ENCODE assay signal across 30 cellular contexts in genomic region chr1:114177282-114177681, GRCh38. TPM values are rescaled to one million over a fixed set of nuclear protein-coding genes. Genes with fewer than 3 reads are reported as not detected.
"Had no signal": no experiment of that assay in that cellular context is flagged by ENCODE, and none has a peak within 500 bp of the region (broad histone marks: within the 10 kb centered on the region; RNA-seq: fewer than 3 reads in every experiment).

No MANE protein-coding gene starts in this region.

- H3K36me3 Mint-ChIP-seq: natural killer cell; neural progenitor cell; stimulated activated effector memory CD8-positive, alpha-beta T cell treated with anti-CD3 and anti-CD28 coated beads, Interleukin-12 subunit alpha, Interleukin-12 subunit beta, amount 100 ng/mL, for 72 hours; stimulated activated naive B cell treated with anti-CD40 and anti-IgM and Interleukin-4, amounts not matched to agents 10 μg/mL and 1 μg/mL and 100 μg/mL, for 72 hours had no signal

- H3K27me3 Mint-ChIP-seq: progenitor cell of endocrine pancreas; stimulated activated naive B cell treated with anti-CD40 and anti-IgM and Interleukin-4, amounts not matched to agents 10 μg/mL and 1 μg/mL and 100 μg/mL, for 72 hours; stimulated activated naive CD8-positive, alpha-beta T cell treated with anti-CD3 and anti-CD28 coated beads, Interleukin-15, Interleukin-2, amounts not matched to agents 100 ng/mL and 50 ng/mL, for 24 hours had no signal

- H3K4me3 Mint-ChIP-seq: natural killer cell; nephron; neural progenitor cell; stimulated activated effector memory CD8-positive, alpha-beta T cell treated with anti-CD3 and anti-CD28 coated beads, Interleukin-12 subunit alpha, Interleukin-12 subunit beta, amount 100 ng/mL, for 72 hours; stimulated activated naive B cell treated with anti-CD40 and anti-IgM and Interleukin-4, amounts not matched to agents 10 μg/mL and 1 μg/mL and 100 μg/mL, for 72 hours; stimulated activated naive CD8-positive, alpha-beta T cell treated with anti-CD3 and anti-CD28 coated beads, Interleukin-15, Interleukin-2, amounts not matched to agents 100 ng/mL and 50 ng/mL, for 24 hours had no signal

- H3K4me3 ChIP-seq: neural progenitor cell, ovary, psoas muscle, right lobe of liver, skin epidermis, smooth muscle cell, spleen, stomach, thoracic aorta, thyroid gland, tibial nerve, upper lobe of left lung, vagina had no signal

- H3K4me1 ChIP-seq: parathyroid adenoma, psoas muscle, right lobe of liver, spleen, thyroid gland, upper lobe of left lung, vagina had no signal

- DNase-seq: natural killer cell; occipital lobe; posterior cingulate gyrus; psoas muscle; right cardiac atrium; right lobe of liver; spleen; stimulated activated CD4-positive, alpha-beta T cell treated with anti-CD3 and anti-CD28 coated beads, Interleukin-12 subunit alpha, Interleukin-12 subunit beta, amount 100 ng/mL, for 4 hours; stimulated activated CD4-positive, alpha-beta T cell treated with anti-CD3 and anti-CD28 coated beads, Interleukin-2, amount 100 ng/mL, for 24 hours; stimulated activated CD4-positive, alpha-beta T cell treated with anti-CD3 and anti-CD28 coated beads, Interleukin-2, amount 100 ng/mL, for 48 hours; stimulated activated CD4-positive, alpha-beta T cell treated with anti-CD3 and anti-CD28 coated beads, Interleukin-4, amount 100 ng/mL, for 24 hours; stimulated activated naive B cell treated with anti-CD40 and anti-IgM and Interleukin-4, amounts not matched to agents 10 μg/mL and 1 μg/mL and 100 μg/mL, for 72 hours; stimulated activated naive CD4-positive, alpha-beta T cell treated with Interleukin-2 at 50 U/mL for 16 hours; stomach; thyroid gland; trophoblast cell; upper lobe of left lung had no signal

- H3K27ac Mint-ChIP-seq: natural killer cell; nephron; neural progenitor cell; progenitor cell of endocrine pancreas; stimulated activated effector memory CD8-positive, alpha-beta T cell treated with anti-CD3 and anti-CD28 coated beads, Interleukin-12 subunit alpha, Interleukin-12 subunit beta, amount 100 ng/mL, for 72 hours; stimulated activated naive B cell treated with anti-CD40 and anti-IgM and Interleukin-4, amounts not matched to agents 10 μg/mL and 1 μg/mL and 100 μg/mL, for 72 hours; stimulated activated naive CD8-positive, alpha-beta T cell treated with anti-CD3 and anti-CD28 coated beads, Interleukin-15, Interleukin-2, amounts not matched to agents 100 ng/mL and 50 ng/mL, for 24 hours had no signal

- H3K27me3 ChIP-seq: neural progenitor cell, ovary, right lobe of liver, stomach, thyroid gland, tibial nerve, upper lobe of left lung, vagina had no signal

- H3K36me3 ChIP-seq: neural progenitor cell, ovary, right lobe of liver, spleen, stomach, thoracic aorta, thyroid gland, tibial nerve, upper lobe of left lung, vagina had no signal

- H3K9me3 Mint-ChIP-seq: natural killer cell; nephron; neural progenitor cell; stimulated activated effector memory CD8-positive, alpha-beta T cell treated with anti-CD3 and anti-CD28 coated beads, Interleukin-12 subunit alpha, Interleukin-12 subunit beta, amount 100 ng/mL, for 72 hours; stimulated activated naive B cell treated with anti-CD40 and anti-IgM and Interleukin-4, amounts not matched to agents 10 μg/mL and 1 μg/mL and 100 μg/mL, for 72 hours; stimulated activated naive CD8-positive, alpha-beta T cell treated with anti-CD3 and anti-CD28 coated beads, Interleukin-15, Interleukin-2, amounts not matched to agents 100 ng/mL and 50 ng/mL, for 24 hours had no signal

- H3K4me1 Mint-ChIP-seq: natural killer cell; nephron; neural progenitor cell; stimulated activated effector memory CD8-positive, alpha-beta T cell treated with anti-CD3 and anti-CD28 coated beads, Interleukin-12 subunit alpha, Interleukin-12 subunit beta, amount 100 ng/mL, for 72 hours; stimulated activated naive B cell treated with anti-CD40 and anti-IgM and Interleukin-4, amounts not matched to agents 10 μg/mL and 1 μg/mL and 100 μg/mL, for 72 hours had no signal

- H3K27ac ChIP-seq: neural progenitor cell, ovary, parathyroid adenoma, psoas muscle, right lobe of liver, skin epidermis, spleen, stomach, thoracic aorta, thyroid gland, tibial nerve, upper lobe of left lung, vagina had no signal

- H3K9me3 ChIP-seq: ovary, psoas muscle, right lobe of liver, spleen, stomach, thoracic aorta, thyroid gland, upper lobe of left lung, vagina had no signal

- ATAC-seq: natural killer cell; psoas muscle; right cardiac atrium; stimulated activated effector memory CD8-positive, alpha-beta T cell treated with anti-CD3 and anti-CD28 coated beads, Interleukin-12 subunit alpha, Interleukin-12 subunit beta, amount 100 ng/mL, for 72 hours; stimulated activated naive B cell treated with anti-CD40 and anti-IgM and Interleukin-4, amounts not matched to agents 10 μg/mL and 1 μg/mL and 100 μg/mL, for 72 hours had no signal

RNA-seq across cellular contexts. Expression of gene SYT6, which starts 23.6 kb away (rescaled TPM):
- total RNA-seq: renal cortical epithelial cell, right cardiac atrium, right lobe of liver, smooth muscle cell, vagina had no signal
- polyA plus RNA-seq: right cardiac atrium, smooth muscle cell, spleen had no signal
